In the genomic region with DNA sequence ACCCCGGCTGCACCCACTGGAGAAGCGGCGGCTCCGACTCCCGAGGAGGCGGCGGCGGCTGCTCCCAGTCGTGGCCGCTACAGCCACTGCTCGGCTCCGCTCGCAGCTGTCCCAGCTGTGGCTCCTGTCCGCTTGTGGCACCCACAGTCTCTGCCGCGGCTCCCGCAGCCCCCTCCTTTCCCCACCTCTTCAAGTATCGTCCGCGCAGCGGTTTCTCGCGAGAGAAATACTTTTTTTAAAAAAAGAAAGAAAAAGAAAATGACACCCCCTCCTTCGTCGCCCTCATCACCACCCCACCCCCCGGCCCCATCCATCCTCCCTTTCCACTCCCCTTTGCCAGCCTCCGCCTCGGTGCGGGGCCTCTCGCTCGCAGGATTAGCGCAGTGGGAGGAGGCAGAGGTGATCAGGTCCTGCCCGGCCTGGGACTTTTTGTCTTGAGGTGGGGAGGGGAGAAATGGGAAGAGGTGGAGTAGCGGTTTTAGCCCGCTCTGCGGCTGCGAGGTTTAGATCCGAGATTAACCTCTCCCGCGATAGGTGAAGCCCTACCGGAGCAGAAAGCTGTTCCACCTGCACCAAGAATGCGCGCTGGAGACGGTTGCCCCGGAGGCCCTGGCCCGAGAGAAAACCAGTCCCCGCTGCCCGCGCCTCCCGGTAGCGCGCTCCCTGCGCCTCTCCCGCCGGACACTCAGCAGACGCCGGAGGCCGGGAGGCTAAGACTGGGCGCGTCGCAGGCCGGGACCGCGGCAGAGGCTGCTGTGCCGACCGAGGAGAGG, we compare ENCODE assay signal across 1 cellular context.
TF ChIP-seq lines count a peak whose summit lies in the region.

TSS of gene FBN1 (minus strand) at position 152 of the 773 bp plus-strand sequence. CDS start 940 bp downstream, outside the sequence.

TF ChIP-seq in GM12878, 131 proteins besides CTCF, POLR2A, EP300 and RAD21 (continued from another document):
- TF ChIP-seq REST (IDR thresholded peaks at IDR 0.05; ENCODE audit: low read depth, low read length) (no peak), RELA (IDR thresholded peaks at IDR 0.05; ENCODE audit: borderline replicate concordance, partially characterized antibody) (no peak), HDGF (IDR thresholded peaks at IDR 0.05) (no peak), NR2F1 (conservative IDR thresholded peaks at IDR 0.05) (peak; percentile 10; the same call in 1 of the 2 replicates), SMARCA5 (IDR thresholded peaks at IDR 0.05) (no peak), EZH2 (IDR thresholded peaks at IDR 0.05; ENCODE audit: borderline replicate concordance, control insufficient read depth, low read depth, low read length) (no peak), IKZF2 (IDR thresholded peaks at IDR 0.05) (no peak), SP1 (IDR thresholded peaks at IDR 0.05; ENCODE audit: low read depth, low read length) (no peak), CEBPB (IDR thresholded peaks at IDR 0.05; ENCODE audit: borderline replicate concordance in 1 of 2, low read depth in 2 of 2, low read length in 2 of 2) (no peak), PAX5 (IDR thresholded peaks at IDR 0.05; ENCODE audit: borderline replicate concordance, low read depth, low read length) (no peak), HCFC1 (IDR thresholded peaks at IDR 0.05; ENCODE audit: low read length) (no peak), POU2F2 (IDR thresholded peaks at IDR 0.05; ENCODE audit: borderline replicate concordance, low read depth, low read length) (0 out of 3 replicates have a peak, but pooled peaks have one; percentile 22), KAT2A (conservative IDR thresholded peaks at IDR 0.05; ENCODE audit: control insufficient read depth, low read depth, low read length) (no peak), LARP7 (IDR thresholded peaks at IDR 0.05) (0 out of 2 replicates have a peak, but pooled peaks have one; percentile 62), TCF12 (IDR thresholded peaks at IDR 0.05; ENCODE audit: low read depth, low read length) (0 out of 2 replicates have a peak, but pooled peaks have one; percentile 55), YBX1 (IDR thresholded peaks at IDR 0.05) (no peak), GABPA (IDR thresholded peaks at IDR 0.05; ENCODE audit: low read depth) (no peak), PKNOX1 (IDR thresholded peaks at IDR 0.05) (no peak), BCL11A (IDR thresholded peaks at IDR 0.05; ENCODE audit: low read depth, low read length) (no peak), KDM1A (IDR thresholded peaks at IDR 0.05; ENCODE audit: borderline replicate concordance) (no peak), SMAD5 (IDR thresholded peaks at IDR 0.05; ENCODE audit: low read depth) (0 out of 2 replicates have a peak, but pooled peaks have one; percentile 50)
- TF ChIP-seq, protein P1, sequence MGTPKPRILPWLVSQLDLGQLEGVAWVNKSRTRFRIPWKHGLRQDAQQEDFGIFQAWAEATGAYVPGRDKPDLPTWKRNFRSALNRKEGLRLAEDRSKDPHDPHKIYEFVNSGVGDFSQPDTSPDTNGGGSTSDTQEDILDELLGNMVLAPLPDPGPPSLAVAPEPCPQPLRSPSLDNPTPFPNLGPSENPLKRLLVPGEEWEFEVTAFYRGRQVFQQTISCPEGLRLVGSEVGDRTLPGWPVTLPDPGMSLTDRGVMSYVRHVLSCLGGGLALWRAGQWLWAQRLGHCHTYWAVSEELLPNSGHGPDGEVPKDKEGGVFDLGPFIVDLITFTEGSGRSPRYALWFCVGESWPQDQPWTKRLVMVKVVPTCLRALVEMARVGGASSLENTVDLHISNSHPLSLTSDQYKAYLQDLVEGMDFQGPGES (IDR thresholded peaks at IDR 0.05): no peak
- TF ChIP-seq, protein P2, sequence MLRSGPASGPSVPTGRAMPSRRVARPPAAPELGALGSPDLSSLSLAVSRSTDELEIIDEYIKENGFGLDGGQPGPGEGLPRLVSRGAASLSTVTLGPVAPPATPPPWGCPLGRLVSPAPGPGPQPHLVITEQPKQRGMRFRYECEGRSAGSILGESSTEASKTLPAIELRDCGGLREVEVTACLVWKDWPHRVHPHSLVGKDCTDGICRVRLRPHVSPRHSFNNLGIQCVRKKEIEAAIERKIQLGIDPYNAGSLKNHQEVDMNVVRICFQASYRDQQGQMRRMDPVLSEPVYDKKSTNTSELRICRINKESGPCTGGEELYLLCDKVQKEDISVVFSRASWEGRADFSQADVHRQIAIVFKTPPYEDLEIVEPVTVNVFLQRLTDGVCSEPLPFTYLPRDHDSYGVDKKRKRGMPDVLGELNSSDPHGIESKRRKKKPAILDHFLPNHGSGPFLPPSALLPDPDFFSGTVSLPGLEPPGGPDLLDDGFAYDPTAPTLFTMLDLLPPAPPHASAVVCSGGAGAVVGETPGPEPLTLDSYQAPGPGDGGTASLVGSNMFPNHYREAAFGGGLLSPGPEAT (IDR thresholded peaks at IDR 0.05; ENCODE audit: low read depth): no peak
- TF ChIP-seq, protein P3, sequence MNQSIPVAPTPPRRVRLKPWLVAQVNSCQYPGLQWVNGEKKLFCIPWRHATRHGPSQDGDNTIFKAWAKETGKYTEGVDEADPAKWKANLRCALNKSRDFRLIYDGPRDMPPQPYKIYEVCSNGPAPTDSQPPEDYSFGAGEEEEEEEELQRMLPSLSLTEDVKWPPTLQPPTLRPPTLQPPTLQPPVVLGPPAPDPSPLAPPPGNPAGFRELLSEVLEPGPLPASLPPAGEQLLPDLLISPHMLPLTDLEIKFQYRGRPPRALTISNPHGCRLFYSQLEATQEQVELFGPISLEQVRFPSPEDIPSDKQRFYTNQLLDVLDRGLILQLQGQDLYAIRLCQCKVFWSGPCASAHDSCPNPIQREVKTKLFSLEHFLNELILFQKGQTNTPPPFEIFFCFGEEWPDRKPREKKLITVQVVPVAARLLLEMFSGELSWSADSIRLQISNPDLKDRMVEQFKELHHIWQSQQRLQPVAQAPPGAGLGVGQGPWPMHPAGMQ (IDR thresholded peaks at IDR 0.05; ENCODE audit: borderline replicate concordance): peak; percentile 21; the same call in 1 of the 2 replicates
- TF ChIP-seq, protein P4, sequence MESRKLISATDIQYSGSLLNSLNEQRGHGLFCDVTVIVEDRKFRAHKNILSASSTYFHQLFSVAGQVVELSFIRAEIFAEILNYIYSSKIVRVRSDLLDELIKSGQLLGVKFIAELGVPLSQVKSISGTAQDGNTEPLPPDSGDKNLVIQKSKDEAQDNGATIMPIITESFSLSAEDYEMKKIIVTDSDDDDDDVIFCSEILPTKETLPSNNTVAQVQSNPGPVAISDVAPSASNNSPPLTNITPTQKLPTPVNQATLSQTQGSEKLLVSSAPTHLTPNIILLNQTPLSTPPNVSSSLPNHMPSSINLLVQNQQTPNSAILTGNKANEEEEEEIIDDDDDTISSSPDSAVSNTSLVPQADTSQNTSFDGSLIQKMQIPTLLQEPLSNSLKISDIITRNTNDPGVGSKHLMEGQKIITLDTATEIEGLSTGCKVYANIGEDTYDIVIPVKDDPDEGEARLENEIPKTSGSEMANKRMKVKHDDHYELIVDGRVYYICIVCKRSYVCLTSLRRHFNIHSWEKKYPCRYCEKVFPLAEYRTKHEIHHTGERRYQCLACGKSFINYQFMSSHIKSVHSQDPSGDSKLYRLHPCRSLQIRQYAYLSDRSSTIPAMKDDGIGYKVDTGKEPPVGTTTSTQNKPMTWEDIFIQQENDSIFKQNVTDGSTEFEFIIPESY (IDR thresholded peaks at IDR 0.05): no peak
- TF ChIP-seq, protein P5, sequence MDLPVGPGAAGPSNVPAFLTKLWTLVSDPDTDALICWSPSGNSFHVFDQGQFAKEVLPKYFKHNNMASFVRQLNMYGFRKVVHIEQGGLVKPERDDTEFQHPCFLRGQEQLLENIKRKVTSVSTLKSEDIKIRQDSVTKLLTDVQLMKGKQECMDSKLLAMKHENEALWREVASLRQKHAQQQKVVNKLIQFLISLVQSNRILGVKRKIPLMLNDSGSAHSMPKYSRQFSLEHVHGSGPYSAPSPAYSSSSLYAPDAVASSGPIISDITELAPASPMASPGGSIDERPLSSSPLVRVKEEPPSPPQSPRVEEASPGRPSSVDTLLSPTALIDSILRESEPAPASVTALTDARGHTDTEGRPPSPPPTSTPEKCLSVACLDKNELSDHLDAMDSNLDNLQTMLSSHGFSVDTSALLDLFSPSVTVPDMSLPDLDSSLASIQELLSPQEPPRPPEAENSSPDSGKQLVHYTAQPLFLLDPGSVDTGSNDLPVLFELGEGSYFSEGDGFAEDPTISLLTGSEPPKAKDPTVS (IDR thresholded peaks at IDR 0.05; ENCODE audit: low read depth, low read length): no peak
- TF ChIP-seq, protein P6, sequence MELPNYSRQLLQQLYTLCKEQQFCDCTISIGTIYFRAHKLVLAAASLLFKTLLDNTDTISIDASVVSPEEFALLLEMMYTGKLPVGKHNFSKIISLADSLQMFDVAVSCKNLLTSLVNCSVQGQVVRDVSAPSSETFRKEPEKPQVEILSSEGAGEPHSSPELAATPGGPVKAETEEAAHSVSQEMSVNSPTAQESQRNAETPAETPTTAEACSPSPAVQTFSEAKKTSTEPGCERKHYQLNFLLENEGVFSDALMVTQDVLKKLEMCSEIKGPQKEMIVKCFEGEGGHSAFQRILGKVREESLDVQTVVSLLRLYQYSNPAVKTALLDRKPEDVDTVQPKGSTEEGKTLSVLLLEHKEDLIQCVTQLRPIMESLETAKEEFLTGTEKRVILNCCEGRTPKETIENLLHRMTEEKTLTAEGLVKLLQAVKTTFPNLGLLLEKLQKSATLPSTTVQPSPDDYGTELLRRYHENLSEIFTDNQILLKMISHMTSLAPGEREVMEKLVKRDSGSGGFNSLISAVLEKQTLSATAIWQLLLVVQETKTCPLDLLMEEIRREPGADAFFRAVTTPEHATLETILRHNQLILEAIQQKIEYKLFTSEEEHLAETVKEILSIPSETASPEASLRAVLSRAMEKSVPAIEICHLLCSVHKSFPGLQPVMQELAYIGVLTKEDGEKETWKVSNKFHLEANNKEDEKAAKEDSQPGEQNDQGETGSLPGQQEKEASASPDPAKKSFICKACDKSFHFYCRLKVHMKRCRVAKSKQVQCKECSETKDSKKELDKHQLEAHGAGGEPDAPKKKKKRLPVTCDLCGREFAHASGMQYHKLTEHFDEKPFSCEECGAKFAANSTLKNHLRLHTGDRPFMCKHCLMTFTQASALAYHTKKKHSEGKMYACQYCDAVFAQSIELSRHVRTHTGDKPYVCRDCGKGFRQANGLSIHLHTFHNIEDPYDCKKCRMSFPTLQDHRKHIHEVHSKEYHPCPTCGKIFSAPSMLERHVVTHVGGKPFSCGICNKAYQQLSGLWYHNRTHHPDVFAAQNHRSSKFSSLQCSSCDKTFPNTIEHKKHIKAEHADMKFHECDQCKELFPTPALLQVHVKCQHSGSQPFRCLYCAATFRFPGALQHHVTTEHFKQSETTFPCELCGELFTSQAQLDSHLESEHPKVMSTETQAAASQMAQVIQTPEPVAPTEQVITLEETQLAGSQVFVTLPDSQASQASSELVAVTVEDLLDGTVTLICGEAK (IDR thresholded peaks at IDR 0.05; ENCODE audit: borderline replicate concordance): no peak
